In genomic region chr2:69643602-69644505, GRCh38 we compare ENCODE assay signal across 8 cellular contexts. TPM values are rescaled to one million over a fixed set of nuclear protein-coding genes. Genes with fewer than 3 reads are reported as not detected.
A peak's percentile ranks its signal among the peaks of the same experiment; 100 is the strongest.
DNase-seq lines count a peak whose midpoint lies in the region; ATAC-seq and TF ChIP-seq lines count a peak whose summit lies in the region.

AAK1 (minus strand) TSS chr2:69643739; CDS start chr2:69643040, 699 bp downstream.

- H3K27ac ChIP-seq in IMR-90 (ENCODE audit: insufficient read depth, low read length), result peak within 1 kb of the TSS; percentile 97

- TF ChIP-seq CTCF in IMR-90 (conservative IDR thresholded peaks at IDR 0.05; ENCODE audit: low read depth, low read length) (no peak), epithelial cell of esophagus (IDR thresholded peaks at IDR 0.05; ENCODE audit: insufficient read depth, low read depth, low read length, missing control alignments) (no peak)

- DNase-seq in Caki2 (ENCODE audit: low read depth), result peak; percentile 96
- DNase-seq in IMR-90, result peak; percentile 79
- peak; percentile 86 for DNase-seq in OCI-M1 (lab: John Stamatoyannopoulos, UW)
- DNase-seq in activated T-cell treated with anti-CD3 and anti-CD28 coated beads for 4 hours, result peak; percentile 55
- DNase-seq in epithelial cell of esophagus (ENCODE audit: low read depth), result peak; percentile 88
- DNase-seq in stimulated activated CD8-positive, alpha-beta memory T cell treated with anti-CD3 and anti-CD28 coated beads, Interleukin-2, amount 100 ng/mL, for 48 hours (ENCODE audit: low read depth in 2 of 2), result peak; percentile 84 to 88

- TF ChIP-seq POLR2A in IMR-90 (IDR thresholded peaks at IDR 0.05; ENCODE audit: low read depth, low read length), result peak; percentile 71

- H2BK20ac ChIP-seq in IMR-90 (ENCODE audit: low read depth, low read length), result peak within 1 kb of the TSS; percentile 96

- H3K4me2 ChIP-seq in IMR-90 (ENCODE audit: low read depth, low read length), result peak within 1 kb of the TSS; percentile 99

- H4K91ac ChIP-seq in IMR-90 (ENCODE audit: insufficient read depth, low read depth, low read length), result peak within 1 kb of the TSS; percentile 100

- intact Hi-C loops in IMR-90 (cut with micrococcal nuclease), result loop anchor here (2.0 to 5.0 kb wide), 5 partner anchors 53 to 207 kb away; partner anchors contain the start of gene NFU1

- no peaks in the 10 kb centered on the region; the same call in 1 of the 2 replicates for H3K36me3 ChIP-seq in IMR-90 (ENCODE audit: control insufficient read depth, insufficient read depth, low read length)

- in situ Hi-C loops in Caki2 (cut with HindIII; ENCODE audit: low pct_unique_long_range_greater_than_20kb, low sequenced_read_pairs), result no loop called here
- in situ Hi-C loops in IMR-90 (cut with MboI; ENCODE audit: low sequenced_read_pairs), result no loop called here

- peak within 1 kb of the TSS; percentile 99 for H3K18ac ChIP-seq in IMR-90 (ENCODE audit: low read depth, low read length)

- POLR2A ChIA-PET in IMR-90 (lab: Charles Lee; ENCODE audit: unreplicated experiment), result interaction anchor here (0.7 kb wide), 1 partner anchor 74 kb away, joined by 3 read pairs; no protein-coding TSS in a partner anchor

- H3K4me3 ChIP-seq in IMR-90 (ENCODE audit: insufficient read depth, low read depth, low read length) (peak within 1 kb of the TSS; percentile 90), epithelial cell of esophagus (ENCODE audit: low read length) (peak within 1 kb of the TSS; percentile 91), mononuclear cell (ENCODE audit: low read length) (peak within 1 kb of the TSS; percentile 90)

- H2AK9ac ChIP-seq in IMR-90 (replicated peaks; ENCODE audit: low read depth, low read length, poor library complexity), result peak within 1 kb of the TSS; percentile 95

- H3K4me1 ChIP-seq in IMR-90 (ENCODE audit: control insufficient read depth, insufficient read depth, low read length) (peaks cover 17% of the 10 kb centered on the region), mononuclear cell (ENCODE audit: insufficient read depth, low read length) (peaks cover 78% of the 10 kb centered on the region)

- peak within 1 kb of the TSS; percentile 99 for H4K5ac ChIP-seq in IMR-90 (ENCODE audit: low read depth, low read length)

- peak within 1 kb of the TSS; percentile 95 for H3K23ac ChIP-seq in IMR-90 (ENCODE audit: low read depth, low read length)

- H4K8ac ChIP-seq in IMR-90 (ENCODE audit: low read depth in 2 of 2, low read length in 2 of 2), result peak within 1 kb of the TSS; percentile 89 to 100

- H2AFZ ChIP-seq in IMR-90 (replicated peaks; ENCODE audit: low read length, poor library complexity), result peak within 1 kb of the TSS; percentile 99

- WGBS in IMR-90 (ENCODE audit: extremely low coverage in 2 of 2, insufficient read length in 1 of 2), 2 experiments, result 0% methylated on average over 11 of the region's 81 CpGs; no CpG with 5 or more reads in 1 of the 2 experiments

- H3K9ac ChIP-seq in IMR-90 (ENCODE audit: low read depth, low read length), result peak within 1 kb of the TSS; percentile 99

- ATAC-seq in GM21526 (IDR thresholded peaks at IDR 0.05; ENCODE audit: low FRiP score, unreplicated experiment), result peak; percentile 34
- peak; percentile 85 for ATAC-seq in IMR-90 (ENCODE audit: low read depth)

- peak within 1 kb of the TSS; percentile 100 for H3K14ac ChIP-seq in IMR-90 (replicated peaks; ENCODE audit: low read depth, low read length)

- H4K20me1 ChIP-seq in IMR-90 (ENCODE audit: insufficient read depth, low read length), result peaks cover 35% of the 10 kb centered on the region

- TF ChIP-seq RAD21 in IMR-90 (IDR thresholded peaks at IDR 0.05; ENCODE audit: low read length), result no peak

- H3K9me3 ChIP-seq in IMR-90 (ENCODE audit: control insufficient read depth, insufficient read depth, low read length), result no peaks in the 10 kb centered on the region
- H3K9me3 ChIP-seq in mononuclear cell (ENCODE audit: low read depth, low read length), result no peaks in the 10 kb centered on the region

- peak within 1 kb of the TSS; percentile 100 for H2BK120ac ChIP-seq in IMR-90 (ENCODE audit: low read depth, low read length)

- dilution Hi-C loops in IMR-90 (cut with HindIII; ENCODE audit: low sequenced_read_pairs, unreplicated experiment), result no loop called here

- H3K79me1 ChIP-seq in IMR-90 (ENCODE audit: low read depth in 1 of 2, low read length in 2 of 2), result peaks cover 12 to 57% of the 10 kb centered on the region in 2 experiments; a peak in 3 of 4 replicates

- H3K9me1 ChIP-seq in IMR-90 (ENCODE audit: insufficient read depth, low read length), result peaks cover 18% of the 10 kb centered on the region

- H2AK5ac ChIP-seq in IMR-90 (ENCODE audit: low read depth, low read length), result peak within 1 kb of the TSS; percentile 89

- peak within 1 kb of the TSS; percentile 81; the same call in 2 of the 3 replicates for H2BK15ac ChIP-seq in IMR-90 (ENCODE audit: low read depth, low read length)

- H3K4ac ChIP-seq in IMR-90 (ENCODE audit: low read depth, low read length), result peak within 1 kb of the TSS; percentile 100

- H2BK5ac ChIP-seq in IMR-90 (ENCODE audit: low read depth, low read length, poor library complexity, severe bottlenecking), result peak within 1 kb of the TSS; percentile 99

- H3K27me3 ChIP-seq in IMR-90 (ENCODE audit: control insufficient read depth, insufficient read depth, low read length) (no peaks in the 10 kb centered on the region), mononuclear cell (ENCODE audit: insufficient read depth, low read length) (no peaks in the 10 kb centered on the region)

- no TSS peak for BruUV-seq in IMR-90 (replicated peaks; lab: Mats Ljungman, UMichigan)

- CTCF ChIA-PET in IMR-90 (lab: Yijun Ruan, JAX), result interaction anchor here (0.6 kb wide), 1 partner anchor 65 kb away, joined by 3 read pairs; no protein-coding TSS in a partner anchor

- H3K56ac ChIP-seq in IMR-90 (ENCODE audit: extremely low read depth, insufficient read depth, low read length), result peak within 1 kb of the TSS; percentile 98

TF ChIP-seq in IMR-90, 13 proteins besides CTCF, POLR2A, EP300 and RAD21:
- 0 out of 2 replicates have a peak, but pooled peaks have one; percentile 33 for TF ChIP-seq USF2 (IDR thresholded peaks at IDR 0.05; ENCODE audit: low read depth, low read length)
- TF ChIP-seq BHLHE40 (IDR thresholded peaks at IDR 0.05; ENCODE audit: low read depth, low read length), result no peak
- TF ChIP-seq MAZ (IDR thresholded peaks at IDR 0.05; ENCODE audit: borderline replicate concordance, low read depth, low read length), result peak; percentile 64; the same call in 1 of the 2 replicates
- no peak for TF ChIP-seq MXI1 (IDR thresholded peaks at IDR 0.05; ENCODE audit: borderline replicate concordance, low read depth, low read length)
- no peak for TF ChIP-seq MAFK (IDR thresholded peaks at IDR 0.05; ENCODE audit: low read depth, low read length)
- TF ChIP-seq RCOR1 (IDR thresholded peaks at IDR 0.05; ENCODE audit: insufficient replicate concordance, low read length), result no peak
- no peak for TF ChIP-seq SMC3 (IDR thresholded peaks at IDR 0.05; ENCODE audit: low read depth, low read length)
- 0 out of 2 replicates have a peak, but pooled peaks have one; percentile 11 for TF ChIP-seq ELK1 (IDR thresholded peaks at IDR 0.05; ENCODE audit: borderline replicate concordance, low read depth, low read length)
- no peak for TF ChIP-seq RFX5 (IDR thresholded peaks at IDR 0.05; ENCODE audit: low read depth, low read length)
- no peak for TF ChIP-seq NFE2L2 (IDR thresholded peaks at IDR 0.05; ENCODE audit: low read depth, low read length)
- no peak for TF ChIP-seq FOS (IDR thresholded peaks at IDR 0.05; ENCODE audit: low read depth, low read length)
- TF ChIP-seq CHD1 (IDR thresholded peaks at IDR 0.05; ENCODE audit: low read depth, low read length), result 0 out of 2 replicates have a peak, but pooled peaks have one; percentile 60

RNA-seq across cellular contexts. Expression of gene AAK1, which starts in this region (rescaled TPM):
- 15.9 and 19.1 TPM in 2 replicates for total RNA-seq in Caki2 (2014; rRNA removed; shearing (Covaris generic); ENCODE audit: low replicate concordance)
- 26.5 and 34.7 TPM in 2 replicates for total RNA-seq in IMR-90 (2012; rRNA removed)
- 21.9 and 22.1 TPM in 2 replicates for polyA plus RNA-seq in IMR-90 (2012; rRNA removed)
- 10.2 and 11.0 TPM in 2 replicates for polyA plus RNA-seq in IMR-90 (2012; cell fraction: cytosol; rRNA removed)
- polyA plus RNA-seq in IMR-90 (2012; cell fraction: nucleus; rRNA removed; ENCODE audit: low replicate concordance), result 18.0 and 36.8 TPM in 2 replicates
- 118 TPM for total RNA-seq in mononuclear cell

Comparison
In these comparisons a context has a peak if more than half of its experiments do, and no peak if none do; other contexts are left out.
1. Peak in every context shown above with its lines: DNase-seq, ATAC-seq, H3K4me3 ChIP-seq and H3K27ac ChIP-seq.